14 cellular contexts compared by ENCODE assay signal in the genomic region with DNA sequence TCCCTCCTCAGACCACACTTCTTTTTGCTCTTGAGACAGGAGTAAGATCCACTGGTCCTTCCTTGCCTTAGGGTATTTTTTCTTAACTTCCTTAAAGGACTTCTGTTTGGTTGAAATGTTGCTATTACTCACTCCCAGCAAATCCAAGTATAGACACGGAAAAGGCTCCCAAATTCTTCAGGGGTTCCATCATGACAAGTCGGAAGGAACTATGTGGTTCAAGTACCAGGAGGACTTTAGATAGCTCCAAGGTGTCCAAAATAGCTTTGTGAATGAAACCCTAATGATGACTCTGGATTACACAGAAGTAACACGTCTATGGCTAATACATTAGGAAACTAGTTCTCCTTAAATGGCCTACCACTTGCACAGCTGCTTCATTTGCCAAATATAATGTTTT.
"Had no signal": no experiment of that assay in that cellular context is flagged by ENCODE, and none has a peak within 500 bp of the region (broad histone marks: within the 10 kb centered on the region; RNA-seq: fewer than 3 reads in every experiment).

No MANE protein-coding gene starts in this region.

- H3K27ac ChIP-seq: ascending aorta, stomach, thoracic aorta, upper lobe of right lung had no signal

- DNase-seq: activated naive CD4-positive, alpha-beta T cell; activated naive CD8-positive, alpha-beta T cell treated with anti-CD3 and anti-CD28 coated beads, Interleukin-2, amount 10 ng/mL, durations not matched to agents 7 days and 5 days; hippocampal formation; left ventricle myocardium superior; stimulated activated CD4-positive, alpha-beta T cell treated with anti-CD3 and anti-CD28 coated beads, Interleukin-12 subunit alpha, Interleukin-12 subunit beta, amount 100 ng/mL, for 4 hours; stimulated activated CD4-positive, alpha-beta T cell treated with anti-CD3 and anti-CD28 coated beads, Interleukin-2, amount 100 ng/mL, for 24 hours; stomach; upper lobe of right lung had no signal

- H3K4me3 ChIP-seq: ascending aorta, stomach, thoracic aorta, upper lobe of right lung had no signal

- H3K36me3 Mint-ChIP-seq: activated naive CD8-positive, alpha-beta T cell treated with anti-CD3 and anti-CD28 coated beads, Interleukin-2, amount 10 ng/mL, durations not matched to agents 7 days and 5 days; memory B cell had no signal

- H3K4me1 ChIP-seq: stomach, upper lobe of right lung had no signal

- H3K4me3 Mint-ChIP-seq: activated naive CD8-positive, alpha-beta T cell treated with anti-CD3 and anti-CD28 coated beads, Interleukin-2, amount 10 ng/mL, durations not matched to agents 7 days and 5 days; activated T-helper 1 cell treated with anti-CD3 and anti-CD28 coated beads, Interleukin-12 subunit alpha, Interleukin-12 subunit beta, Interleukin-2, Interleukin-4 antibody, amounts not matched to agents 30 ng/mL and 10 ng/mL and 1 ng/mL, durations not matched to agents 14 hours and 24 hours and 36 hours; memory B cell had no signal

- H3K27me3 ChIP-seq: ascending aorta, stomach, upper lobe of right lung had no signal

- H3K9me3 ChIP-seq: ascending aorta, stomach, thoracic aorta, upper lobe of right lung had no signal

- H3K9me3 Mint-ChIP-seq: activated naive CD8-positive, alpha-beta T cell treated with anti-CD3 and anti-CD28 coated beads, Interleukin-2, amount 10 ng/mL, durations not matched to agents 7 days and 5 days; activated T-helper 1 cell treated with anti-CD3 and anti-CD28 coated beads, Interleukin-12 subunit alpha, Interleukin-12 subunit beta, Interleukin-2, Interleukin-4 antibody, amounts not matched to agents 30 ng/mL and 10 ng/mL and 1 ng/mL, durations not matched to agents 14 hours and 24 hours and 36 hours; memory B cell had no signal

- ATAC-seq: activated CD4-positive, CD25-positive, alpha-beta regulatory T cell treated with anti-CD3 and anti-CD28 coated beads, Interleukin-2, amount 50 U/mL, for 24 hours; left ventricle myocardium superior; sciatic nerve; upper lobe of right lung had no signal

- H3K36me3 ChIP-seq: ascending aorta, stomach, thoracic aorta, upper lobe of right lung had no signal

- H3K4me1 Mint-ChIP-seq: activated naive CD8-positive, alpha-beta T cell treated with anti-CD3 and anti-CD28 coated beads, Interleukin-2, amount 10 ng/mL, durations not matched to agents 7 days and 5 days; memory B cell had no signal

- H3K27ac Mint-ChIP-seq: activated naive CD8-positive, alpha-beta T cell treated with anti-CD3 and anti-CD28 coated beads, Interleukin-2, amount 10 ng/mL, durations not matched to agents 7 days and 5 days; activated T-helper 1 cell treated with anti-CD3 and anti-CD28 coated beads, Interleukin-12 subunit alpha, Interleukin-12 subunit beta, Interleukin-2, Interleukin-4 antibody, amounts not matched to agents 30 ng/mL and 10 ng/mL and 1 ng/mL, durations not matched to agents 14 hours and 24 hours and 36 hours; memory B cell had no signal
